ENCODE assay signal across 16 cellular contexts in genomic region chr1:109789771-109790170, GRCh38. TPM values are rescaled to one million over a fixed set of nuclear protein-coding genes. Genes with fewer than 3 reads are reported as not detected.
A peak's percentile ranks its signal among the peaks of the same experiment; 100 is the strongest.
DNase-seq lines count a peak whose midpoint lies in the region; ATAC-seq and TF ChIP-seq lines count a peak whose summit lies in the region.
"Had no signal": no experiment of that assay in that cellular context is flagged by ENCODE, and none has a peak within 500 bp of the region (broad histone marks: within the 10 kb centered on the region; RNA-seq: fewer than 3 reads in every experiment).

No MANE protein-coding gene starts in this region.

- H3K27me3 ChIP-seq in Panc1 (ENCODE audit: control insufficient read depth, insufficient read depth, low read length) = no peaks in the 10 kb centered on the region
- peaks cover 0 to 6% (median 0%) of the 10 kb centered on the region in 7 donors for H3K27me3 ChIP-seq in spleen (replicated peaks in 1 of 7)
- H3K27me3 ChIP-seq: body of pancreas had no signal

- WGBS in spleen, 5 donors = 73 to 89% (median 84%) methylated on average over 5 of the region's 5 CpGs

- ATAC-seq in activated CD4-positive, alpha-beta T cell treated with anti-CD3 and anti-CD28 coated beads for 36 hours = no peak
- no peak for ATAC-seq in Panc1
- no peak for ATAC-seq in GM18858 (IDR thresholded peaks at IDR 0.05; ENCODE audit: unreplicated experiment)
- ATAC-seq: body of pancreas had no signal

- no peaks in the 10 kb centered on the region for H3K36me3 ChIP-seq in Panc1 (ENCODE audit: control insufficient read depth, insufficient read depth, low read length)
- H3K36me3 ChIP-seq in spleen = no peaks in the 10 kb centered on the region

- no peak overlapping the region for H3K4me3 Mint-ChIP-seq in activated CD4-positive, alpha-beta T cell treated with anti-CD3 and anti-CD28 coated beads for 36 hours

- BruUV-seq in Panc1 (replicated peaks; lab: Mats Ljungman, UMichigan) = no TSS peak

- H3K4me1 ChIP-seq in Panc1 (ENCODE audit: control insufficient read depth, insufficient read depth, low read length) (peaks cover 88% of the 10 kb centered on the region), spleen (peaks cover 40 to 87% (median 67%) of the 10 kb centered on the region in 6 donors)

- in situ Hi-C loops in Panc1 (cut with HindIII; ENCODE audit: low pct_unique_long_range_greater_than_20kb, low sequenced_read_pairs) = no loop called here
- in situ Hi-C loops in ACHN (cut with HindIII; ENCODE audit: low pct_ligation_motif_present, low pct_unique_long_range_greater_than_20kb, low sequenced_read_pairs) = loop anchor here (25.0 kb wide), 2 partner anchors 98 to 198 kb away; partner anchors contain the start of gene AHCYL1

- TF ChIP-seq POLR2A in spleen (IDR thresholded peaks at IDR 0.05) = no peak

- CTCF ChIA-PET in activated CD4-positive, alpha-beta T cell treated with anti-CD3 and anti-CD28 coated beads for 36 hours (lab: Charles Lee) = interaction anchor here (0.7 to 26.0 kb wide), 9 partner anchors 9 to 223 kb away, joined by 3 to 499 read pairs (median 4); partner anchors contain the start of gene AHCYL1
- CTCF ChIA-PET in Panc1 (lab: Charles Lee) = interaction anchor here (0.6 to 0.7 kb wide), 5 partner anchors 13 to 190 kb away, joined by 3 to 5 read pairs (median 3); no protein-coding TSS in a partner anchor

- H3K27me3 Mint-ChIP-seq in activated CD4-positive, alpha-beta T cell treated with anti-CD3 and anti-CD28 coated beads for 36 hours = no peaks in the 10 kb centered on the region

- no peaks in the 10 kb centered on the region for H3K9me3 Mint-ChIP-seq in activated CD4-positive, alpha-beta T cell treated with anti-CD3 and anti-CD28 coated beads for 36 hours (ENCODE audit: low read depth)

- DNase-seq in activated CD4-positive, alpha-beta T cell treated with anti-CD3 and anti-CD28 coated beads for 36 hours = no peak
- DNase-seq in activated CD4-positive, alpha-beta T cell treated with anti-CD3 and anti-CD28 coated beads for 48 hours = no peak
- DNase-seq in Panc1 (ENCODE audit: low read depth, low spot score) (no peak), coronary artery (ENCODE audit: low spot score) (peak; percentile 71), spleen (no peak), ACHN (no peak)
- DNase-seq in stimulated activated naive CD4-positive, alpha-beta T cell treated with Interleukin-2 at 50 U/mL for 16 hours (lab: John Stamatoyannopoulos, UW) = no peak
- DNase-seq: body of pancreas, glutamatergic neuron, GOT3, NCI-H2171 treated with DMSO at 0.1 percent for 48 hours, small intestine had no signal

- no peaks in the 10 kb centered on the region for H3K36me3 Mint-ChIP-seq in activated CD4-positive, alpha-beta T cell treated with anti-CD3 and anti-CD28 coated beads for 36 hours (ENCODE audit: low read depth)

- POLR2A ChIA-PET in activated CD4-positive, alpha-beta T cell treated with anti-CD3 and anti-CD28 coated beads for 36 hours (lab: Charles Lee) = no interaction called here
- POLR2A ChIA-PET in Panc1 (lab: Charles Lee) = no interaction called here

- peaks cover 50% of the 10 kb centered on the region for H3K4me1 Mint-ChIP-seq in activated CD4-positive, alpha-beta T cell treated with anti-CD3 and anti-CD28 coated beads for 36 hours

- H3K9me3 ChIP-seq in Panc1 (ENCODE audit: control insufficient read depth, insufficient read depth, low read depth, low read length) (no peaks in the 10 kb centered on the region), spleen (no peaks in the 10 kb centered on the region)
- H3K9me3 ChIP-seq: body of pancreas had no signal

- intact Hi-C loops in activated CD4-positive, alpha-beta T cell treated with anti-CD3 and anti-CD28 coated beads for 36 hours (cut with DNase I, micrococcal nuclease) = loop anchor here (1.0 to 5.0 kb wide), 6 partner anchors 13 to 195 kb away; partner anchors contain the start of genes AHCYL1 (in 2 of the 2) and CSF1 (in 1 of the 2)
- intact Hi-C loops in Panc1 (cut with micrococcal nuclease; ENCODE audit: unreplicated experiment) = loop anchor here (5.0 kb wide), 1 partner anchor 123 kb away; the partner anchor contains the start of gene CSF1
- intact Hi-C loops in spleen (cut with DNase I; ENCODE audit: low total_unique reads) = loop anchor here (10.0 kb wide), 1 partner anchor 115 kb away; no protein-coding TSS in a partner anchor

- H3K4me3 ChIP-seq in Panc1 (ENCODE audit: low read depth in 2 of 2, low read length in 2 of 2) = no peak overlapping the region
- H3K4me3 ChIP-seq in coronary artery = no peak overlapping the region
- no peak overlapping the region for H3K4me3 ChIP-seq in spleen
- H3K4me3 ChIP-seq: body of pancreas had no signal

- H3K27ac ChIP-seq in Panc1 (ENCODE audit: low read length) (peak overlapping the region; percentile 93), coronary artery (no peak overlapping the region), spleen (peak overlapping the region in 6 of 8 donors; percentile 76 to 87 (median 79))
- H3K27ac ChIP-seq: body of pancreas had no signal

- TF ChIP-seq CTCF in Panc1 (IDR thresholded peaks at IDR 0.05) (no peak), coronary artery (IDR thresholded peaks at IDR 0.05) (no peak), spleen (IDR thresholded peaks at IDR 0.05 in 8 of 11, conservative IDR thresholded peaks at IDR 0.05 in 3 of 11) (no peak)

- peak overlapping the region; percentile 87 for H3K27ac Mint-ChIP-seq in activated CD4-positive, alpha-beta T cell treated with anti-CD3 and anti-CD28 coated beads for 36 hours

RNA-seq across cellular contexts. Expression of gene EPS8L3, which starts 26.0 kb away (rescaled TPM):
- not detected for total RNA-seq in activated CD4-positive, alpha-beta T cell treated with anti-CD3 and anti-CD28 coated beads for 36 hours
- total RNA-seq in Panc1 (2021; ENCODE audit: unreplicated experiment) (not detected), spleen (1 to 10 TPM in 1 of 7 donors, not detected in 6; 1.2 TPM)
- polyA plus RNA-seq in Panc1 (2012; ENCODE audit: insufficient read length) = not detected
- polyA plus RNA-seq in spleen = not detected
- total RNA-seq: activated CD8-positive, alpha-beta memory T cell treated with anti-CD3 and anti-CD28 coated beads for 36 hours; T-helper 2 cell treated with Interferon-gamma antibody and Interleukin-4, amounts not matched to agents 100 ng/mL and 5 ng/mL, for 36 hours had no signal
- polyA plus RNA-seq: AG04450 had no signal

RNA-seq across cellular contexts. Expression of gene GSTM3, which starts 48.9 kb away (rescaled TPM):
- 10 to 100 TPM; 47.6 to 49.1 TPM for total RNA-seq in activated CD4-positive, alpha-beta T cell treated with anti-CD3 and anti-CD28 coated beads for 36 hours
- total RNA-seq in Panc1 (2021; ENCODE audit: unreplicated experiment) = 93.1 TPM
- polyA plus RNA-seq in Panc1 (2012; ENCODE audit: insufficient read length) = 78.4 TPM
- total RNA-seq in spleen = 10 to 100 TPM in 6 of 7 donors, 1 to 10 TPM in 1; 8.9 to 42.4 (median 21.9) TPM
- 10 to 100 TPM; 11.2 to 44.0 (median 16.9) TPM for polyA plus RNA-seq in spleen

Comparison
In these comparisons a context has a peak if more than half of its experiments do, and no peak if none do; other contexts are left out.
1. H3K27ac ChIP-seq: peak in Panc1 (single experiment) and spleen (6 of 8); none in coronary artery (0 of 2).